ENCODE assay signal across 1 cellular context in genomic region chr5:172733179-172733973, GRCh38.
A peak's percentile ranks its signal among the peaks of the same experiment; 100 is the strongest.
TF ChIP-seq lines count a peak whose summit lies in the region.

No MANE protein-coding gene starts in this region.

TF ChIP-seq in HepG2, 621 proteins besides CTCF, POLR2A, EP300 and RAD21 (continued from another document and continues in another):
- TF ChIP-seq HMGXB4 (CRISPR knock-in tag; IDR thresholded peaks at IDR 0.05; ENCODE audit: borderline replicate concordance in 1 of 2, low read depth in 1 of 2) (no peak), TAF1 (CRISPR knock-in tag; IDR thresholded peaks at IDR 0.05) (peak; percentile 15; the same call in 1 of the 2 replicates), SMAD9 (CRISPR knock-in tag; IDR thresholded peaks at IDR 0.05) (peak; percentile 56; the same call in 1 of the 2 replicates), ZSCAN21 (CRISPR knock-in tag; IDR thresholded peaks at IDR 0.05; ENCODE audit: borderline replicate concordance) (peak; percentile 42; the same call in 1 of the 2 replicates), ZNF670 (CRISPR knock-in tag; IDR thresholded peaks at IDR 0.05; ENCODE audit: borderline replicate concordance) (peak; percentile 58; the same call in 1 of the 2 replicates), THRA (CRISPR knock-in tag; IDR thresholded peaks at IDR 0.05; ENCODE audit: borderline replicate concordance) (no peak), ZNF800 (CRISPR knock-in tag; IDR thresholded peaks at IDR 0.05) (no peak), ARID5B (CRISPR knock-in tag; IDR thresholded peaks at IDR 0.05) (0 out of 2 replicates have a peak, but pooled peaks have one; percentile 12), ETV6 (CRISPR knock-in tag; conservative IDR thresholded peaks at IDR 0.05) (0 out of 2 replicates have a peak, but pooled peaks have one; percentile 23), KDM5B (CRISPR knock-in tag; IDR thresholded peaks at IDR 0.05; ENCODE audit: borderline replicate concordance) (no peak; the same call in 1 of the 2 replicates), ZNF83 (CRISPR knock-in tag; IDR thresholded peaks at IDR 0.05; ENCODE audit: borderline replicate concordance) (no peak), PCBP2 (optimal IDR thresholded peaks at IDR 0.05; ENCODE audit: low read depth, low read length, poor library complexity, severe bottlenecking) (no peak), MEF2D (CRISPR knock-in tag; IDR thresholded peaks at IDR 0.05) (no peak), HDAC1 (CRISPR knock-in tag; IDR thresholded peaks at IDR 0.05) (peak; percentile 60; the same call in 1 of the 2 replicates), ZNF691 (CRISPR knock-in tag; IDR thresholded peaks at IDR 0.05; ENCODE audit: borderline replicate concordance, low read depth) (0 out of 2 replicates have a peak, but pooled peaks have one; percentile 58), ZFP91 (CRISPR knock-in tag; IDR thresholded peaks at IDR 0.05; ENCODE audit: borderline replicate concordance) (peak; percentile 35; the same call in 1 of the 2 replicates), SAP130 (CRISPR knock-in tag; IDR thresholded peaks at IDR 0.05; ENCODE audit: low read depth) (peak; percentile 53), SUZ12 (IDR thresholded peaks at IDR 0.05; ENCODE audit: low read depth, low read length) (no peak), E2F2 (CRISPR knock-in tag; IDR thresholded peaks at IDR 0.05; ENCODE audit: borderline replicate concordance) (no peak), SP5 (CRISPR knock-in tag; IDR thresholded peaks at IDR 0.05; ENCODE audit: borderline replicate concordance, low read depth) (no peak), GMEB1 (CRISPR knock-in tag; IDR thresholded peaks at IDR 0.05; ENCODE audit: borderline replicate concordance) (peak; percentile 22; the same call in 1 of the 2 replicates), ARNT2 (CRISPR knock-in tag; IDR thresholded peaks at IDR 0.05; ENCODE audit: low read depth) (no peak), ZBTB21 (CRISPR knock-in tag; IDR thresholded peaks at IDR 0.05) (no peak), ZNF784 (CRISPR knock-in tag; IDR thresholded peaks at IDR 0.05; ENCODE audit: borderline replicate concordance) (no peak), ZFX (CRISPR knock-in tag; IDR thresholded peaks at IDR 0.05; ENCODE audit: low read depth) (0 out of 2 replicates have a peak, but pooled peaks have one; percentile 48), ZNF747 (CRISPR knock-in tag; IDR thresholded peaks at IDR 0.05; ENCODE audit: borderline replicate concordance) (0 out of 2 replicates have a peak, but pooled peaks have one; percentile 41), RNF2 (conservative IDR thresholded peaks at IDR 0.05; ENCODE audit: low read depth) (0 out of 2 replicates have a peak, but pooled peaks have one; percentile 47), NR2F6 (IDR thresholded peaks at IDR 0.05) (no peak), NR2F6 (CRISPR knock-in tag; IDR thresholded peaks at IDR 0.05) (no peak), ELF3 (CRISPR knock-in tag; IDR thresholded peaks at IDR 0.05) (0 out of 2 replicates have a peak, but pooled peaks have one; percentile 30), ISX (CRISPR knock-in tag; conservative IDR thresholded peaks at IDR 0.05) (no peak), TBX2 (CRISPR knock-in tag; IDR thresholded peaks at IDR 0.05; ENCODE audit: borderline replicate concordance) (peak; percentile 64), ZFY (CRISPR knock-in tag; IDR thresholded peaks at IDR 0.05) (peak; percentile 48; the same call in 1 of the 2 replicates), SMAD3 (CRISPR knock-in tag; IDR thresholded peaks at IDR 0.05) (0 out of 2 replicates have a peak, but pooled peaks have one; percentile 18), CHD2 (IDR thresholded peaks at IDR 0.05; ENCODE audit: low read depth, low read length) (no peak), TEAD3 (CRISPR knock-in tag; optimal IDR thresholded peaks at IDR 0.05; ENCODE audit: borderline replicate concordance) (peak; percentile 44), ZNF841 (CRISPR knock-in tag; IDR thresholded peaks at IDR 0.05; ENCODE audit: borderline replicate concordance) (no peak), ZBTB49 (CRISPR knock-in tag; IDR thresholded peaks at IDR 0.05; ENCODE audit: borderline replicate concordance) (no peak), SNAI1 (CRISPR knock-in tag; IDR thresholded peaks at IDR 0.05; ENCODE audit: borderline replicate concordance) (no peak), ZNF547 (CRISPR knock-in tag; IDR thresholded peaks at IDR 0.05) (peak; percentile 42; the same call in 1 of the 2 replicates), THAP7 (CRISPR knock-in tag; IDR thresholded peaks at IDR 0.05) (no peak), ZNF33A (CRISPR knock-in tag; IDR thresholded peaks at IDR 0.05; ENCODE audit: borderline replicate concordance) (no peak)
